30 cellular contexts compared by ENCODE assay signal in the genomic region with DNA sequence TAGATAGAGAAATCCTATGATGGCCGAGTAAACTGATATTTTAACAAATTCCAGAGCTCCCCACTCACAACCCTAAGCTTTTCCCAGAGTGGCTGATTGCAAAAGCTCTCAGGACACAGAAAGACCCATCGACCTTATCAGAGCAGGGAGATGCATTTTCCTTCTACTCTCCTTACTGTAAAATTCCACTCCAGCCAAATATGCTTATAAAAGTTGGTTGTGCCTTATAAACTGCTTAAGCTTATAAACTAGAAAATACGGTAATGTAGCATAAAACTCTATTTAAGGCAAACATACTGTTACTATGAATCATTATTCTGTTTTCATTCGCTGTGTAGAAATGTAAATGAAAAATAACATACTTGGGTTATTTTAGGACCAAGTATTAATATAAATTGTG. TPM values are rescaled to one million over a fixed set of nuclear protein-coding genes. Genes with fewer than 3 reads are reported as not detected.
DNase-seq lines count a peak whose midpoint lies in the region; ATAC-seq, FAIRE-seq and TF ChIP-seq lines count a peak whose summit lies in the region.
"Had no signal": no experiment of that assay in that cellular context is flagged by ENCODE, and none has a peak within 500 bp of the region (broad histone marks: within the 10 kb centered on the region; RNA-seq: fewer than 3 reads in every experiment).

No MANE protein-coding gene starts in this region.

- H3K36me3 ChIP-seq in cardiac muscle cell (no peaks in the 10 kb centered on the region), K562 (ENCODE audit: control insufficient read depth, insufficient read depth, low read length) (no peaks in the 10 kb centered on the region)
- H3K36me3 ChIP-seq: BLaER1 treated with 17β-estradiol and CSF1 and Interleukin-3, amounts not matched to agents 10 nM and 100 nM; thyroid gland had no signal

- H3K9me3 ChIP-seq in cardiac muscle cell (ENCODE audit: low read depth) (no peaks in the 10 kb centered on the region), K562 (replicated peaks; ENCODE audit: control insufficient read depth, insufficient read depth, low read depth, low read length) (no peaks in the 10 kb centered on the region)
- H3K9me3 ChIP-seq: BLaER1 treated with 17β-estradiol and CSF1 and Interleukin-3, amounts not matched to agents 10 nM and 100 nM; mucosa of descending colon; thyroid gland had no signal

- no peak for FAIRE-seq in K562 (lab: Jason Lieb, UNC)
- FAIRE-seq: endometrium had no signal

- H3K27ac ChIP-seq in cardiac muscle cell, result no peak overlapping the region
- no peak overlapping the region for H3K27ac ChIP-seq in K562 (ENCODE audit: extremely low read depth, low read depth, low read length)
- H3K27ac ChIP-seq: BLaER1 treated with 17β-estradiol and CSF1 and Interleukin-3, amounts not matched to agents 10 nM and 100 nM; foreskin keratinocyte; hepatocyte; HL-60; skin epidermis; thyroid gland had no signal

- in situ Hi-C loops in K562 (cut with MboI), result no loop called here

- ATAC-seq in Right ventricle myocardium inferior, result no peak
- no peak for ATAC-seq in K562
- ATAC-seq in activated T-cell treated with anti-CD3 and anti-CD28 coated beads, Interleukin-2, amount 50 U/mL, for 4 hours, result no peak
- ATAC-seq: foreskin keratinocyte, mucosa of descending colon had no signal

- no peak overlapping the region for H3K9ac ChIP-seq in K562 (ENCODE audit: insufficient read depth in 1 of 2, low read depth in 2 of 2, low read length in 2 of 2)
- H3K9ac ChIP-seq: BLaER1 treated with 17β-estradiol and CSF1 and Interleukin-3, amounts not matched to agents 10 nM and 100 nM had no signal

- H3K27me3 ChIP-seq in cardiac muscle cell, result no peaks in the 10 kb centered on the region
- no peaks in the 10 kb centered on the region for H3K27me3 ChIP-seq in K562 (ENCODE audit: control insufficient read depth in 2 of 2, insufficient read depth in 2 of 2, low read length in 2 of 2)
- H3K27me3 ChIP-seq: BLaER1 treated with 17β-estradiol and CSF1 and Interleukin-3, amounts not matched to agents 10 nM and 100 nM; foreskin keratinocyte; hepatocyte; thyroid gland had no signal

- no peaks in the 10 kb centered on the region for H3K36me3 Mint-ChIP-seq in activated T-cell treated with anti-CD3 and anti-CD28 coated beads, Interleukin-2, amount 50 U/mL, for 4 hours (ENCODE audit: insufficient read depth)
- H3K36me3 Mint-ChIP-seq: activated naive CD8-positive, alpha-beta T cell treated with anti-CD3 and anti-CD28 coated beads for 36 hours; brain; immature natural killer cell had no signal

- H2AFZ ChIP-seq in K562 (ENCODE audit: low read depth, low read length), result no peak overlapping the region
- H2AFZ ChIP-seq: hepatocyte had no signal

- H3K27me3 Mint-ChIP-seq in activated T-cell treated with anti-CD3 and anti-CD28 coated beads, Interleukin-2, amount 50 U/mL, for 4 hours (ENCODE audit: low read depth), result no peaks in the 10 kb centered on the region
- H3K27me3 Mint-ChIP-seq: activated naive CD8-positive, alpha-beta T cell treated with anti-CD3 and anti-CD28 coated beads for 36 hours; progenitor cell of endocrine pancreas had no signal

- H3K9me1 ChIP-seq in K562 (ENCODE audit: control insufficient read depth, insufficient read depth, low read length), result no peaks in the 10 kb centered on the region

- H3K4me1 ChIP-seq in cardiac muscle cell (ENCODE audit: low read depth) (peaks cover 10% of the 10 kb centered on the region), K562 (replicated peaks in 1 of 2; ENCODE audit: control insufficient read depth in 2 of 2, insufficient read depth in 2 of 2, low read length in 2 of 2) (no peaks in the 10 kb centered on the region)
- H3K4me1 ChIP-seq: BLaER1 treated with 17β-estradiol and CSF1 and Interleukin-3, amounts not matched to agents 10 nM and 100 nM; foreskin keratinocyte; thyroid gland had no signal

- POLR2A ChIA-PET in K562 (lab: Yijun Ruan, JAX), result interaction anchor here (0.6 kb wide), 1 partner anchor 992 kb away, joined by 3 read pairs; no protein-coding TSS in a partner anchor

- H3K4me1 Mint-ChIP-seq in activated T-cell treated with anti-CD3 and anti-CD28 coated beads, Interleukin-2, amount 50 U/mL, for 4 hours (ENCODE audit: low read depth), result no peaks in the 10 kb centered on the region
- H3K4me1 Mint-ChIP-seq: activated naive CD8-positive, alpha-beta T cell treated with anti-CD3 and anti-CD28 coated beads for 36 hours; brain; immature natural killer cell had no signal

- no peak for TF ChIP-seq EP300 in K562 (IDR thresholded peaks at IDR 0.05; ENCODE audit: low read length)

- TF ChIP-seq CTCF in cardiac muscle cell (IDR thresholded peaks at IDR 0.05; ENCODE audit: low read depth, low read length), result no peak
- TF ChIP-seq CTCF in K562 (IDR thresholded peaks at IDR 0.05 in 2 of 3, conservative IDR thresholded peaks at IDR 0.05 in 1 of 3; ENCODE audit: insufficient read depth in 2 of 3, low read depth in 1 of 3, low read length in 3 of 3), result no peak
- no peak for TF ChIP-seq CTCF in fibroblast of villous mesenchyme (IDR thresholded peaks at IDR 0.05; ENCODE audit: insufficient read depth, low read depth, low read length)

- no peaks in the 10 kb centered on the region for H3K79me2 ChIP-seq in K562 (ENCODE audit: control insufficient read depth, insufficient read depth, low read length)
- H3K79me2 ChIP-seq: hepatocyte had no signal

- TF ChIP-seq RAD21 in K562 (CRISPR knock-in tag; conservative IDR thresholded peaks at IDR 0.05 in 1 of 2, IDR thresholded peaks at IDR 0.05 in 1 of 2), result no peak

- TF ChIP-seq POLR2A in K562 (conservative IDR thresholded peaks at IDR 0.05), result no peak

- whole genome bisulfite sequencing in K562 (ENCODE audit: insufficient coverage, low coverage, missing lambda C conversion rate), result 2% methylated on average over 4 of the region's 4 CpGs

- intact Hi-C loops in Right ventricle myocardium inferior (cut with DNase I) (no loop called here), K562 (cut with micrococcal nuclease) (no loop called here)

- no peaks in the 10 kb centered on the region for H4K20me1 ChIP-seq in K562 (replicated peaks; ENCODE audit: control insufficient read depth, insufficient read depth, low read length)
- H4K20me1 ChIP-seq: BLaER1 treated with 17β-estradiol and CSF1 and Interleukin-3, amounts not matched to agents 10 nM and 100 nM had no signal

- no peak overlapping the region for H3K4me3 Mint-ChIP-seq in activated T-cell treated with anti-CD3 and anti-CD28 coated beads, Interleukin-2, amount 50 U/mL, for 4 hours
- H3K4me3 Mint-ChIP-seq: activated naive CD8-positive, alpha-beta T cell treated with anti-CD3 and anti-CD28 coated beads for 36 hours; brain; immature natural killer cell had no signal

- H3K4me2 ChIP-seq in K562 (ENCODE audit: insufficient read depth, low read length), result no peak overlapping the region
- H3K4me2 ChIP-seq: BLaER1 treated with 17β-estradiol and CSF1 and Interleukin-3, amounts not matched to agents 10 nM and 100 nM; hepatocyte had no signal

- no TSS peak for BruUV-seq in K562 (replicated peaks; lab: Mats Ljungman, UMichigan)

- H3K4me3 ChIP-seq in cardiac muscle cell (no peak overlapping the region), K562 (no peak overlapping the region), fibroblast of villous mesenchyme (ENCODE audit: low read depth, low read length) (no peak overlapping the region)
- H3K4me3 ChIP-seq: BLaER1 treated with 17β-estradiol and CSF1 and Interleukin-3, amounts not matched to agents 10 nM and 100 nM; hepatocyte; mucosa of descending colon; skin epidermis; thyroid gland had no signal

- DNase-seq in cardiac muscle cell (ENCODE audit: low read depth in 1 of 2, low spot score in 1 of 2) (peak; percentile 25 to 27), Right ventricle myocardium inferior (ENCODE audit: missing footprints) (no peak), K562 (ENCODE audit: extremely low read depth in 1 of 4, low spot score in 3 of 4) (no peak), fibroblast of villous mesenchyme (ENCODE audit: low read depth) (peak; percentile 57), CD1c-positive myeloid dendritic cell (ENCODE audit: extremely low spot score) (no peak), NK-92 (lab: John Stamatoyannopoulos, UW; ENCODE audit: unreplicated experiment) (no peak), DMS153 (lab: John Stamatoyannopoulos, UW) (no peak)
- DNase-seq in activated T-cell treated with anti-CD3 and anti-CD28 coated beads, Interleukin-2, amount 50 U/mL, for 4 hours, result no peak
- DNase-seq: 8988T; activated naive CD8-positive, alpha-beta T cell treated with anti-CD3 and anti-CD28 coated beads for 36 hours; Calu3; cortex of kidney; foreskin keratinocyte; GOT3; immature natural killer cell; mucosa of descending colon; NCI-H1417; NCI-H524 treated with DMSO at 0.1 percent for 48 hours; RPMI8226; stimulated activated naive CD4-positive, alpha-beta T cell treated with Interleukin-2 at 50 U/mL for 16 hours; thyroid gland had no signal

- CTCF ChIA-PET in K562 (lab: Yijun Ruan, JAX; ENCODE audit: low intra/inter-chr PET ratio), result no interaction called here

- H3K9me3 Mint-ChIP-seq in activated T-cell treated with anti-CD3 and anti-CD28 coated beads, Interleukin-2, amount 50 U/mL, for 4 hours, result no peaks in the 10 kb centered on the region
- H3K9me3 Mint-ChIP-seq: activated naive CD8-positive, alpha-beta T cell treated with anti-CD3 and anti-CD28 coated beads for 36 hours; activated T-helper 2 cell treated with anti-CD3 and anti-CD28 coated beads, Interferon-gamma antibody, Interleukin-2, Interleukin-4, amounts not matched to agents 10 μg/mL and 5 μg/mL and 100 μg/mL, durations not matched to agents 14 hours and 24 hours and 36 hours; brain had no signal

RNA-seq across cellular contexts. Expression of a gene that starts 41.6 kb away (rescaled TPM):
- total RNA-seq in cardiac muscle cell (0.11 TPM in 1 of 2 replicates, not detected in the other), Right ventricle myocardium inferior (1.3 TPM), K562 (2014; rRNA removed) (0.05 and 0.45 TPM in 2 replicates), K562 (2014; rRNA removed; fragmentation: Illumina TruSeq; extraction: Trizol) (0.18 and 0.48 TPM in 2 replicates), K562 (2015; rRNA removed; fragmentation: Illumina TruSeq; extraction: Trizol) (0.07 and 0.08 TPM in 2 replicates), K562 (2021) (0.09 and 0.16 TPM in 2 replicates), fibroblast of villous mesenchyme (20.9 and 33.7 TPM in 2 replicates)
- polyA plus RNA-seq in cardiac muscle cell (not detected in 2 replicates), K562 (2011; rRNA removed) (0.01 and 0.04 TPM in 2 replicates), K562 (2014; fragmentation: Illumina TruSeq; extraction: Trizol) (0.01 and 0.09 TPM in 2 replicates), K562 (2014; fragmentation: Nextera tagmentation; extraction: Ambion mirVana) (under 1 TPM; 0.11 to 0.29 TPM), K562 (2014; rRNA removed) (0.03 and 0.98 TPM in 2 replicates)
- 0.21 and 0.32 TPM in 2 replicates for total RNA-seq in K562 (2011; cell fraction: chromatin; rRNA removed; ENCODE audit: low replicate concordance)
- total RNA-seq in K562 (2011; cell fraction: nucleolus; rRNA removed), result 0.17 and 0.39 TPM in 2 replicates
- 0.22 and 0.61 TPM in 2 replicates for total RNA-seq in K562 (2011; cell fraction: nucleoplasm; rRNA removed)
- 0.04 and 0.10 TPM in 2 replicates for polyA plus RNA-seq in K562 (2011; cell fraction: cytosol; rRNA removed)
- polyA plus RNA-seq in K562 (2011; cell fraction: nucleus; rRNA removed), result 0.08 TPM in 1 of 2 replicates, not detected in the other
- 0.20 and 0.29 TPM in 2 replicates for polyA plus RNA-seq in K562 (2012)
- 0.14 and 0.15 TPM in 2 replicates for polyA minus RNA-seq in K562 (2011; rRNA and poly(A)+ RNA removed)
- polyA minus RNA-seq in K562 (2011; cell fraction: cytosol; rRNA and poly(A)+ RNA removed), result not detected in 2 replicates
- polyA minus RNA-seq in K562 (2011; cell fraction: nucleus; rRNA and poly(A)+ RNA removed), result 0.22 and 0.67 TPM in 2 replicates
- total RNA-seq in activated T-cell treated with anti-CD3 and anti-CD28 coated beads, Interleukin-2, amount 50 U/mL, for 4 hours, result not detected
- total RNA-seq: activated naive CD8-positive, alpha-beta T cell treated with anti-CD3 and anti-CD28 coated beads for 36 hours; activated T-helper 2 cell treated with anti-CD3 and anti-CD28 coated beads, Interferon-gamma antibody, Interleukin-2, Interleukin-4, amounts not matched to agents 10 μg/mL and 5 μg/mL and 100 μg/mL, durations not matched to agents 14 hours and 24 hours and 36 hours; MCF 10A had no signal
- polyA plus RNA-seq: immature natural killer cell had no signal

Comparison
In these comparisons a context has a peak if more than half of its experiments do, and no peak if none do; other contexts are left out.
1. DNase-seq: peak in cardiac muscle cell (2 of 2) and fibroblast of villous mesenchyme (single experiment); none in Right ventricle myocardium inferior (single experiment), K562 (0 of 4), activated T-cell treated with anti-CD3 and anti-CD28 coated beads, Interleukin-2, amount 50 U/mL, for 4 hours (single experiment), CD1c-positive myeloid dendritic cell (single experiment), NK-92 (single experiment) and DMS153 (single experiment).